In genomic region chr17:59796138-59796537, GRCh38 we compare ENCODE assay signal across 33 cellular contexts.
DNase-seq lines count a peak whose midpoint lies in the region; ATAC-seq, FAIRE-seq and TF ChIP-seq lines count a peak whose summit lies in the region.
"Had no signal": no experiment of that assay in that cellular context is flagged by ENCODE, and none has a peak within 500 bp of the region (broad histone marks: within the 10 kb centered on the region; RNA-seq: fewer than 3 reads in every experiment).

No MANE protein-coding gene starts in this region.

- H3K9me2 ChIP-seq in SK-N-SH: no peaks in the 10 kb centered on the region

- no peak for TF ChIP-seq POLR2A in A549 (IDR thresholded peaks at IDR 0.05; ENCODE audit: low read length)

- H3K36me3 Mint-ChIP-seq in T-helper 17 cell (ENCODE audit: low read depth): peaks cover 4% of the 10 kb centered on the region
- H3K36me3 Mint-ChIP-seq in chondrocyte (ENCODE audit: low read depth): peaks cover 4% of the 10 kb centered on the region

- H3K4me3 Mint-ChIP-seq in T-helper 17 cell (no peak overlapping the region), chondrocyte (ENCODE audit: unreplicated experiment) (no peak overlapping the region)
- H3K4me3 Mint-ChIP-seq: CD14-positive monocyte; H9; naive thymus-derived CD8-positive, alpha-beta T cell; stimulated activated effector memory CD8-positive, alpha-beta T cell treated with anti-CD3 and anti-CD28 coated beads, Interleukin-12 subunit alpha, Interleukin-12 subunit beta, amount 100 ng/mL, for 72 hours had no signal

- POLR2A ChIA-PET in SK-N-SH (lab: Yijun Ruan, JAX) (no interaction called here), A549 (lab: Yijun Ruan, JAX) (interaction anchor here (1.3 kb wide), 1 partner anchor 42 kb away, joined by 5 read pairs; no protein-coding TSS in a partner anchor)

- CTCF ChIA-PET in SK-N-SH (lab: Yijun Ruan, JAX): interaction anchor here (0.7 to 1.2 kb wide), 4 partner anchors 11 to 401 kb away, joined by 3 read pairs; no protein-coding TSS in a partner anchor
- CTCF ChIA-PET in A549 (lab: Yijun Ruan, JAX): interaction anchor here (0.9 to 1.0 kb wide), 3 partner anchors 9 to 42 kb away, joined by 3 read pairs; no protein-coding TSS in a partner anchor

- 93% methylated on average over 4 of the region's 4 CpGs for WGBS in SK-N-SH (ENCODE audit: low lambda C conversion rate)
- 80% methylated on average over 4 of the region's 4 CpGs for WGBS in A549 (ENCODE audit: missing lambda C conversion rate)
- 75 to 79% methylated on average over 4 of the region's 4 CpGs for WGBS in aorta, 2 donors

- no peak overlapping the region for H3K4me2 ChIP-seq in SK-N-SH
- H3K4me2 ChIP-seq in A549: no peak overlapping the region; the same call in 2 of the 3 replicates
- H3K4me2 ChIP-seq: KMS-11 had no signal

- TF ChIP-seq RAD21 in SK-N-SH (IDR thresholded peaks at IDR 0.05; ENCODE audit: low read length): no peak
- no peak for TF ChIP-seq RAD21 in A549 (conservative IDR thresholded peaks at IDR 0.05 in 1 of 2, IDR thresholded peaks at IDR 0.05 in 1 of 2)

- H3K4me1 ChIP-seq in SK-N-SH (ENCODE audit: control insufficient read depth in 1 of 2, insufficient read depth in 2 of 2, low read depth in 1 of 2, low read length in 1 of 2) (peaks cover 0 to 21% of the 10 kb centered on the region in 2 experiments; a peak in 1 of 4 replicates), A549 (peaks cover 57% of the 10 kb centered on the region), aorta (ENCODE audit: control insufficient read depth in 1 of 2, insufficient read depth in 2 of 2, low read length in 2 of 2) (peaks cover 0 to 2% of the 10 kb centered on the region in 2 donors), kidney (ENCODE audit: control insufficient read depth in 1 of 2, insufficient read depth in 1 of 2, low read depth in 1 of 2, low read length in 2 of 2) (no peaks in the 10 kb centered on the region)

- no peaks in the 10 kb centered on the region for H3K27me3 Mint-ChIP-seq in T-helper 17 cell
- no peaks in the 10 kb centered on the region for H3K27me3 Mint-ChIP-seq in chondrocyte (ENCODE audit: low read depth)
- H3K27me3 Mint-ChIP-seq: naive thymus-derived CD8-positive, alpha-beta T cell had no signal

- H3K4me1 Mint-ChIP-seq in T-helper 17 cell (peaks cover 11% of the 10 kb centered on the region), chondrocyte (ENCODE audit: low read depth) (peaks cover 49% of the 10 kb centered on the region)
- H3K4me1 Mint-ChIP-seq: H9 had no signal

- H3K36me3 ChIP-seq in SK-N-SH (replicated peaks in 1 of 2; ENCODE audit: control insufficient read depth in 1 of 2, insufficient read depth in 2 of 2, low read length in 1 of 2) (peaks cover 0 to 19% of the 10 kb centered on the region in 2 experiments), aorta (ENCODE audit: control insufficient read depth in 1 of 2, insufficient read depth in 2 of 2, low read length in 1 of 2) (no peaks in the 10 kb centered on the region), kidney (ENCODE audit: control insufficient read depth in 1 of 2, insufficient read depth in 2 of 2, low read length in 2 of 2) (no peaks in the 10 kb centered on the region)

- peaks cover 64% of the 10 kb centered on the region for H3K79me2 ChIP-seq in SK-N-SH (ENCODE audit: insufficient read depth)

- H3K9me3 ChIP-seq in SK-N-SH: no peaks in the 10 kb centered on the region
- no peaks in the 10 kb centered on the region for H3K9me3 ChIP-seq in A549
- no peaks in the 10 kb centered on the region for H3K9me3 ChIP-seq in T-helper 17 cell (ENCODE audit: control insufficient read depth, low read length, poor library complexity, severe bottlenecking)
- no peaks in the 10 kb centered on the region for H3K9me3 ChIP-seq in aorta (ENCODE audit: control insufficient read depth, low read length)
- no peaks in the 10 kb centered on the region for H3K9me3 ChIP-seq in kidney (ENCODE audit: control insufficient read depth in 1 of 2, low read length in 2 of 2)
- H3K9me3 ChIP-seq: upper lobe of left lung had no signal

- H3K27me3 ChIP-seq in SK-N-SH (ENCODE audit: insufficient read depth): no peaks in the 10 kb centered on the region
- no peaks in the 10 kb centered on the region for H3K27me3 ChIP-seq in aorta (ENCODE audit: control insufficient read depth in 1 of 2, insufficient read depth in 2 of 2, low read length in 1 of 2)
- H3K27me3 ChIP-seq: upper lobe of left lung had no signal

- FAIRE-seq in A549 (lab: Jason Lieb, UNC) (peak; percentile 54), kidney (lab: Jason Lieb, UNC) (no peak)
- FAIRE-seq: GM18507 had no signal

- TF ChIP-seq EP300 in SK-N-SH (IDR thresholded peaks at IDR 0.05; ENCODE audit: borderline replicate concordance in 1 of 2, low read depth in 1 of 2, low read length in 1 of 2) (no peak), A549 (IDR thresholded peaks at IDR 0.05) (no peak)

- no peaks in the 10 kb centered on the region for H3K9me3 Mint-ChIP-seq in chondrocyte (ENCODE audit: low read depth)
- H3K9me3 Mint-ChIP-seq: CD14-positive monocyte; H9; naive thymus-derived CD8-positive, alpha-beta T cell; stimulated activated effector memory CD8-positive, alpha-beta T cell treated with anti-CD3 and anti-CD28 coated beads, Interleukin-12 subunit alpha, Interleukin-12 subunit beta, amount 100 ng/mL, for 72 hours had no signal

- no peaks in the 10 kb centered on the region for H4K20me1 ChIP-seq in SK-N-SH (ENCODE audit: insufficient read depth)

- intact Hi-C loops in aorta (cut with DNase I) (no loop called here), kidney (cut with DNase I) (no loop called here)

- ATAC-seq in SK-N-SH treated with all-trans-retinoic acid at 6 μM for 48 hours (no peak), A549 (no peak), T-helper 17 cell (no peak), aorta (ENCODE audit: low FRiP score) (no peak), HG03520 (IDR thresholded peaks at IDR 0.05; ENCODE audit: unreplicated experiment) (no peak)
- ATAC-seq: left cardiac atrium; naive thymus-derived CD8-positive, alpha-beta T cell; stimulated activated effector memory CD8-positive, alpha-beta T cell treated with anti-CD3 and anti-CD28 coated beads, Interleukin-12 subunit alpha, Interleukin-12 subunit beta, amount 100 ng/mL, for 72 hours had no signal

- H3K9ac ChIP-seq in SK-N-SH: no peak overlapping the region; the same call in 1 of the 2 replicates
- no peak overlapping the region for H3K9ac ChIP-seq in kidney (ENCODE audit: low read length in 2 of 2)
- H3K9ac ChIP-seq: KMS-11 had no signal

- H3K27ac ChIP-seq in SK-N-SH (ENCODE audit: low read depth in 2 of 2, low read length in 1 of 2) (peak overlapping the region; percentile 23 to 94; a peak in 3 of 4 replicates), A549 (peak overlapping the region; percentile 92 to 94), aorta (ENCODE audit: low read depth in 1 of 2, low read length in 2 of 2) (no peak overlapping the region), kidney (ENCODE audit: low read depth in 2 of 2, low read length in 2 of 2) (no peak overlapping the region)
- H3K27ac ChIP-seq: 22Rv1, HL-60, KMS-11, upper lobe of left lung had no signal

- no peak overlapping the region for H3K4me3 ChIP-seq in SK-N-SH (ENCODE audit: low read depth in 2 of 2, low read length in 1 of 2)
- H3K4me3 ChIP-seq in A549: no peak overlapping the region
- no peak overlapping the region for H3K4me3 ChIP-seq in aorta (ENCODE audit: low read length in 2 of 2)
- H3K4me3 ChIP-seq in kidney (ENCODE audit: low read length in 2 of 2): no peak overlapping the region
- H3K4me3 ChIP-seq: coronary artery, lung, upper lobe of left lung had no signal

- TF ChIP-seq CTCF in SK-N-SH (IDR thresholded peaks at IDR 0.05): no peak
- no peak for TF ChIP-seq CTCF in A549 (IDR thresholded peaks at IDR 0.05)
- TF ChIP-seq CTCF in chondrocyte (IDR thresholded peaks at IDR 0.05): no peak
- TF ChIP-seq CTCF in kidney (IDR thresholded peaks at IDR 0.05; ENCODE audit: borderline replicate concordance, extremely low read depth, insufficient read depth): no peak

- DNase-seq in SK-N-SH: no peak
- DNase-seq in A549 (ENCODE audit: low read depth in 1 of 2, low spot score in 1 of 2): no peak
- DNase-seq in T-helper 17 cell: no peak
- DNase-seq in chondrocyte (ENCODE audit: low spot score): no peak
- DNase-seq in aorta: no peak
- DNase-seq in kidney: no peak
- DNase-seq: activated CD4-positive, alpha-beta T cell treated with anti-CD3 and anti-CD28 coated beads, Interleukin-2, amount 50 U/mL, for 48 hours; activated naive CD4-positive, alpha-beta T cell treated with Interleukin-2 at 50 U/mL for 16 hours; activated T-cell treated with anti-CD3 and anti-CD28 coated beads for 4 hours; amygdala; effector memory CD4-positive, alpha-beta T cell; H9; hypothalamus; left cardiac atrium; MM.1S; naive thymus-derived CD8-positive, alpha-beta T cell; NCI-H2029; NCI-H510A treated with DMSO at 0.1 percent for 48 hours; nucleus accumbens; stimulated activated CD4-positive, alpha-beta T cell treated with anti-CD3 and anti-CD28 coated beads, Interleukin-15, amount 100 ng/mL, for 24 hours; stimulated activated CD4-positive, alpha-beta T cell treated with anti-CD3 and anti-CD28 coated beads, Interleukin-4, amount 100 ng/mL, for 4 hours; T-helper 1 cell; upper lobe of left lung had no signal

- H2AFZ ChIP-seq in SK-N-SH (ENCODE audit: low read depth): no peak overlapping the region

- H3F3A ChIP-seq in SK-N-SH (replicated peaks; ENCODE audit: insufficient read depth): peaks cover 58% of the 10 kb centered on the region

- H3K27ac Mint-ChIP-seq in T-helper 17 cell (peak overlapping the region; percentile 83), chondrocyte (ENCODE audit: unreplicated experiment) (peak overlapping the region; percentile 73)
- H3K27ac Mint-ChIP-seq: stimulated activated effector memory CD8-positive, alpha-beta T cell treated with anti-CD3 and anti-CD28 coated beads, Interleukin-12 subunit alpha, Interleukin-12 subunit beta, amount 100 ng/mL, for 72 hours had no signal

TF ChIP-seq in SK-N-SH, 30 proteins besides CTCF, POLR2A, EP300 and RAD21 (continues in another document):
- TF ChIP-seq GATA2 (CRISPR knock-in tag; IDR thresholded peaks at IDR 0.05) (no peak), SMC3 (IDR thresholded peaks at IDR 0.05; ENCODE audit: low read depth, low read length) (no peak), NFIC (IDR thresholded peaks at IDR 0.05; ENCODE audit: borderline replicate concordance) (no peak), FOXM1 (IDR thresholded peaks at IDR 0.05; ENCODE audit: low read depth) (no peak)

TF ChIP-seq in SK-N-SH treated with all-trans-retinoic acid at 6 μM for 48 hours, 23 proteins besides CTCF, POLR2A, EP300 and RAD21 (continues in another document):
- TF ChIP-seq BACH2 (CRISPR knock-in tag; IDR thresholded peaks at IDR 0.05; ENCODE audit: borderline replicate concordance): no peak
- TF ChIP-seq ARNTL (CRISPR knock-in tag; IDR thresholded peaks at IDR 0.05; ENCODE audit: borderline replicate concordance, low read depth): no peak
- TF ChIP-seq ZNF70 (CRISPR knock-in tag; IDR thresholded peaks at IDR 0.05): no peak
- no peak for TF ChIP-seq ZFP30 (CRISPR knock-in tag; IDR thresholded peaks at IDR 0.05)
- no peak for TF ChIP-seq ZC3H10 (CRISPR knock-in tag; IDR thresholded peaks at IDR 0.05)

TF ChIP-seq in A549, 52 proteins besides CTCF, POLR2A, EP300 and RAD21:
- no peak for TF ChIP-seq MAZ (IDR thresholded peaks at IDR 0.05; ENCODE audit: borderline replicate concordance, low read depth, low read length)
- TF ChIP-seq, protein P1, sequence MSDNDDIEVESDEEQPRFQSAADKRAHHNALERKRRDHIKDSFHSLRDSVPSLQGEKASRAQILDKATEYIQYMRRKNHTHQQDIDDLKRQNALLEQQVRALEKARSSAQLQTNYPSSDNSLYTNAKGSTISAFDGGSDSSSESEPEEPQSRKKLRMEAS (IDR thresholded peaks at IDR 0.05): no peak

Comparison
In these comparisons a context has a peak if more than half of its experiments do, and no peak if none do; other contexts are left out.
1. H3K27ac ChIP-seq: peak in SK-N-SH (2 of 2) and A549 (2 of 2); none in aorta (0 of 2) and kidney (0 of 2).